Comparison of ENCODE assay signal across 8 cellular contexts in genomic region chrX:1537031-1537715, GRCh38. TPM values are rescaled to one million over a fixed set of nuclear protein-coding genes. Genes with fewer than 3 reads are reported as not detected.
DNase-seq lines count a peak whose midpoint lies in the region; ATAC-seq and TF ChIP-seq lines count a peak whose summit lies in the region.

Gene P2RY8, minus strand, starts transcription at chrX:1537185. Its CDS starts 70,627 bp downstream, at chrX:1466558.

- peak; percentile 21 for DNase-seq in Caki2 (ENCODE audit: low read depth)
- peak; percentile 65 to 84 (median 76) for DNase-seq in T-cell
- peak; percentile 80 for DNase-seq in activated naive CD8-positive, alpha-beta T cell treated with anti-CD3 and anti-CD28 coated beads for 36 hours
- DNase-seq in medulla oblongata (ENCODE audit: extremely low spot score): peak; percentile 74
- DNase-seq in mesothelial cell of epicardium (ENCODE audit: low spot score in 2 of 2, unreplicated experiment in 2 of 2): no peak

- POLR2A ChIA-PET in T-cell (lab: Charles Lee): no interaction called here

- CTCF ChIA-PET in T-cell (lab: Charles Lee): no interaction called here

- H3K36me3 Mint-ChIP-seq in T-cell: peaks cover 17% of the 10 kb centered on the region
- no peaks in the 10 kb centered on the region for H3K36me3 Mint-ChIP-seq in activated naive CD8-positive, alpha-beta T cell treated with anti-CD3 and anti-CD28 coated beads for 36 hours
- peaks cover 8% of the 10 kb centered on the region for H3K36me3 Mint-ChIP-seq in stimulated activated memory B cell treated with anti-CD40 and anti-IgM and Interleukin-4, amounts not matched to agents 10 μg/mL and 1 μg/mL and 100 μg/mL, for 72 hours
- H3K36me3 Mint-ChIP-seq in mesothelial cell of epicardium: no peaks in the 10 kb centered on the region

- H3K9me3 Mint-ChIP-seq in T-cell (no peaks in the 10 kb centered on the region), mesothelial cell of epicardium (no peaks in the 10 kb centered on the region)
- H3K9me3 Mint-ChIP-seq in activated naive CD8-positive, alpha-beta T cell treated with anti-CD3 and anti-CD28 coated beads for 36 hours: no peaks in the 10 kb centered on the region
- no peaks in the 10 kb centered on the region for H3K9me3 Mint-ChIP-seq in stimulated activated memory B cell treated with anti-CD40 and anti-IgM and Interleukin-4, amounts not matched to agents 10 μg/mL and 1 μg/mL and 100 μg/mL, for 72 hours

- no peaks in the 10 kb centered on the region for H3K27me3 Mint-ChIP-seq in T-cell
- H3K27me3 Mint-ChIP-seq in activated naive CD8-positive, alpha-beta T cell treated with anti-CD3 and anti-CD28 coated beads for 36 hours: peaks cover 4% of the 10 kb centered on the region
- H3K27me3 Mint-ChIP-seq in stimulated activated memory B cell treated with anti-CD40 and anti-IgM and Interleukin-4, amounts not matched to agents 10 μg/mL and 1 μg/mL and 100 μg/mL, for 72 hours: no peaks in the 10 kb centered on the region
- H3K27me3 Mint-ChIP-seq in mesothelial cell of epicardium (ENCODE audit: low read depth): no peaks in the 10 kb centered on the region

- ATAC-seq in GM19395 (IDR thresholded peaks at IDR 0.05; ENCODE audit: unreplicated experiment) (peak; percentile 63), HG03469 (IDR thresholded peaks at IDR 0.05; ENCODE audit: unreplicated experiment) (peak; percentile 40), T-cell (replicated peaks in 1 of 4) (peak; percentile 84 to 87 (median 86))
- peak; percentile 87 for ATAC-seq in stimulated activated memory B cell treated with anti-CD40 and anti-IgM and Interleukin-4, amounts not matched to agents 10 μg/mL and 1 μg/mL and 100 μg/mL, for 72 hours

- H3K27ac Mint-ChIP-seq in T-cell: peak within 1 kb of the TSS; percentile 98 to 100
- H3K27ac Mint-ChIP-seq in activated naive CD8-positive, alpha-beta T cell treated with anti-CD3 and anti-CD28 coated beads for 36 hours: peak within 1 kb of the TSS; percentile 96
- H3K27ac Mint-ChIP-seq in stimulated activated memory B cell treated with anti-CD40 and anti-IgM and Interleukin-4, amounts not matched to agents 10 μg/mL and 1 μg/mL and 100 μg/mL, for 72 hours: peak within 1 kb of the TSS; percentile 97
- no peak within 1 kb of the TSS for H3K27ac Mint-ChIP-seq in mesothelial cell of epicardium

- no peak for TF ChIP-seq CTCF in mesothelial cell of epicardium (IDR thresholded peaks at IDR 0.05; ENCODE audit: unreplicated experiment)

- in situ Hi-C loops in Caki2 (cut with HindIII; ENCODE audit: low pct_unique_long_range_greater_than_20kb, low sequenced_read_pairs): no loop called here

- H3K4me3 Mint-ChIP-seq in T-cell (peak within 1 kb of the TSS; percentile 90 to 98 (median 92)), mesothelial cell of epicardium (no peak within 1 kb of the TSS)
- H3K4me3 Mint-ChIP-seq in activated naive CD8-positive, alpha-beta T cell treated with anti-CD3 and anti-CD28 coated beads for 36 hours: peak within 1 kb of the TSS; percentile 93
- H3K4me3 Mint-ChIP-seq in stimulated activated memory B cell treated with anti-CD40 and anti-IgM and Interleukin-4, amounts not matched to agents 10 μg/mL and 1 μg/mL and 100 μg/mL, for 72 hours: peak within 1 kb of the TSS; percentile 88

- H3K4me1 Mint-ChIP-seq in T-cell (peaks cover 17 to 24% (median 21%) of the 10 kb centered on the region in 3 donors), mesothelial cell of epicardium (no peaks in the 10 kb centered on the region)
- H3K4me1 Mint-ChIP-seq in activated naive CD8-positive, alpha-beta T cell treated with anti-CD3 and anti-CD28 coated beads for 36 hours: peaks cover 16% of the 10 kb centered on the region
- peaks cover 14% of the 10 kb centered on the region for H3K4me1 Mint-ChIP-seq in stimulated activated memory B cell treated with anti-CD40 and anti-IgM and Interleukin-4, amounts not matched to agents 10 μg/mL and 1 μg/mL and 100 μg/mL, for 72 hours

RNA-seq across cellular contexts. Expression of gene P2RY8, which starts in this region (rescaled TPM):
- not detected in 2 replicates for total RNA-seq in Caki2 (2014; rRNA removed; shearing (Covaris generic); ENCODE audit: low replicate concordance)
- 100 to 1,000 TPM; 114 to 219 (median 182) TPM for total RNA-seq in T-cell
- total RNA-seq in activated naive CD8-positive, alpha-beta T cell treated with anti-CD3 and anti-CD28 coated beads for 36 hours: 10 to 100 TPM; 12.5 to 13.3 TPM
- not detected in 3 replicates for total RNA-seq in mesothelial cell of epicardium

Comparison
In these comparisons a context has a peak if more than half of its experiments do, and no peak if none do; other contexts are left out.
1. RNA of gene P2RY8 (total RNA-seq): 114 to 219 TPM in T-cell and 12.5 to 13.3 TPM in activated naive CD8-positive, alpha-beta T cell treated with anti-CD3 and anti-CD28 coated beads for 36 hours; not detected in mesothelial cell of epicardium and not detected in Caki2; every median in the first group is over 10 times any median in the second.
2. RNA of gene P2RY8 (total RNA-seq): 114 to 219 TPM in T-cell; 12.5 to 13.3 TPM in activated naive CD8-positive, alpha-beta T cell treated with anti-CD3 and anti-CD28 coated beads for 36 hours; every median in the first group is over 4 times any median in the second.
3. Peak in DNase-seq in Caki2; RNA of the gene not detected or under 1 TPM.
4. DNase-seq: peak in T-cell (34 of 34), activated naive CD8-positive, alpha-beta T cell treated with anti-CD3 and anti-CD28 coated beads for 36 hours (single experiment) and medulla oblongata (single experiment); none in mesothelial cell of epicardium (0 of 2).
5. Peak in every context shown above with its lines, with median percentiles within 50 percentile points of each other: ATAC-seq.